ENCODE assay signal across 2 cellular contexts in genomic region chr10:34709637-34710390, GRCh38.
TF ChIP-seq lines count a peak whose summit lies in the region.

No MANE protein-coding gene starts in this region.

TF ChIP-seq in HCT116, 20 proteins besides CTCF, POLR2A, EP300 and RAD21:
- TF ChIP-seq ZBTB33 (IDR thresholded peaks at IDR 0.05; ENCODE audit: extremely low read depth, insufficient replicate concordance, low read length) (no peak), FOSL1 (IDR thresholded peaks at IDR 0.05; ENCODE audit: low read depth) (no peak), EZH2 (IDR thresholded peaks at IDR 0.05) (no peak), EZH2phosphoT487 (IDR thresholded peaks at IDR 0.05; ENCODE audit: borderline replicate concordance) (no peak), TCF7L2 (IDR thresholded peaks at IDR 0.05; ENCODE audit: borderline replicate concordance, extremely low read depth, insufficient read depth, insufficient read length) (no peak), SRF (IDR thresholded peaks at IDR 0.05; ENCODE audit: low read depth) (no peak), MAX (IDR thresholded peaks at IDR 0.05) (no peak), SIN3A (IDR thresholded peaks at IDR 0.05; ENCODE audit: low read depth) (no peak), SP1 (IDR thresholded peaks at IDR 0.05; ENCODE audit: low read depth) (no peak), ATF3 (IDR thresholded peaks at IDR 0.05) (no peak), ZNF274 (IDR thresholded peaks at IDR 0.05; ENCODE audit: low read depth, low read length) (no peak), ELF1 (IDR thresholded peaks at IDR 0.05; ENCODE audit: borderline replicate concordance, low read depth) (no peak)

TF ChIP-seq in GM23338, 12 proteins besides CTCF, POLR2A, EP300 and RAD21 (continued from another document):
- TF ChIP-seq REST (IDR thresholded peaks at IDR 0.05; ENCODE audit: unreplicated experiment) (no peak), STAT1 (IDR thresholded peaks at IDR 0.05; ENCODE audit: unreplicated experiment) (no peak), EZH2phosphoT487 (IDR thresholded peaks at IDR 0.05; ENCODE audit: unreplicated experiment) (no peak)
